Comparison of ENCODE assay signal across 24 cellular contexts in the genomic region with DNA sequence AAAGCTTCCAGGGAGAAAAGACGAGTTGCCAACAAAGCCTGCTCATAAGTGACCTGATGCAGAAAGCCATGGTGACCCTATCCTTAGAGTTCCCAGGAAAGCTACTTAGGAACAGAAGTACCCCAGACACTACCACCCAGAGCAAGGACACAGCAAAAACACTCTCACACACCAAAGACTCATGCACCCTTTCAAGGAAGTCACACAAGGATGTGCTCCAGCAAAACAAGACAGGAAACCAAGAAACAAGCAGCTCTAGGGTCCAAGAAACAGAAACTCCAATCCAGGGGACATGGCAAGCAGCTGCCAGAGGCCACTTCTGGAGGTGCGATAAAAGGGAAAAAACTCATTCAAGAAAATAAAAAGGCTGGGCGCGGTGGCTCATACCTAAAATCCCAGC. TPM values are rescaled to one million over a fixed set of nuclear protein-coding genes. Genes with fewer than 3 reads are reported as not detected.
"Had no signal": no experiment of that assay in that cellular context is flagged by ENCODE, and none has a peak within 500 bp of the region (broad histone marks: within the 10 kb centered on the region; RNA-seq: fewer than 3 reads in every experiment).

No MANE protein-coding gene starts in this region.

- DNase-seq: colonic mucosa; dermis blood vessel endothelial cell; foreskin melanocyte; heart left ventricle; hippocampal formation; kidney glomerular epithelial cell; mammary epithelial cell; mucosa of descending colon; naive thymus-derived CD8-positive, alpha-beta T cell; stimulated activated CD4-positive, alpha-beta T cell treated with anti-CD3 and anti-CD28 coated beads, Interleukin-2, amount 100 ng/mL, for 48 hours; stimulated activated naive CD8-positive, alpha-beta T cell treated with anti-CD3 and anti-CD28 coated beads, Interleukin-15, Interleukin-2, amounts not matched to agents 100 U/mL and 50 U/mL, for 24 hours; tibial artery; upper lobe of right lung had no signal

- H3K4me3 Mint-ChIP-seq: naive thymus-derived CD8-positive, alpha-beta T cell had no signal

- H3K9me3 ChIP-seq: colonic mucosa, ovary, right atrium auricular region, suprapubic skin, upper lobe of right lung had no signal

- H3K27me3 ChIP-seq: ovary, right atrium auricular region had no signal

- H3K4me2 ChIP-seq: smooth muscle cell had no signal

- H3K27ac Mint-ChIP-seq: naive thymus-derived CD8-positive, alpha-beta T cell had no signal

- H3K27ac ChIP-seq: colonic mucosa, heart left ventricle, ovary, right atrium auricular region, suprapubic skin, tibial artery, upper lobe of right lung had no signal

- H3K4me3 ChIP-seq: colonic mucosa, heart left ventricle, mucosa of descending colon, ovary, right atrium auricular region, smooth muscle cell, suprapubic skin, tibial artery, upper lobe of right lung had no signal

- H3K4me1 ChIP-seq: colonic mucosa had no signal

- H3K36me3 ChIP-seq: colonic mucosa, heart left ventricle, ovary, right atrium auricular region, suprapubic skin, tibial artery, upper lobe of right lung had no signal

- ATAC-seq: heart left ventricle; mucosa of descending colon; naive thymus-derived CD8-positive, alpha-beta T cell; stimulated activated naive CD8-positive, alpha-beta T cell treated with anti-CD3 and anti-CD28 coated beads, Interleukin-15, Interleukin-2, amounts not matched to agents 100 U/mL and 50 U/mL, for 24 hours; upper lobe of right lung had no signal

RNA-seq across cellular contexts. Expression of gene KIF1A, which starts 5.7 kb away (rescaled TPM):
- total RNA-seq: dermis blood vessel endothelial cell; mesenteric fat pad; naive thymus-derived CD8-positive, alpha-beta T cell had no signal
- polyA plus RNA-seq: mammary epithelial cell had no signal

RNA-seq across cellular contexts. Expression of gene AGXT, which starts 54.3 kb away (rescaled TPM):
- total RNA-seq: cerebellum; dermis blood vessel endothelial cell; glomerular endothelial cell; heart left ventricle; lower leg skin; mammary epithelial cell; naive thymus-derived CD8-positive, alpha-beta T cell; posterior vena cava; right atrium auricular region; smooth muscle cell; upper lobe of right lung had no signal
- polyA plus RNA-seq: esophagus; mammary epithelial cell; naive thymus-derived CD8-positive, alpha-beta T cell; neural cell; smooth muscle cell had no signal
